In the genomic region with DNA sequence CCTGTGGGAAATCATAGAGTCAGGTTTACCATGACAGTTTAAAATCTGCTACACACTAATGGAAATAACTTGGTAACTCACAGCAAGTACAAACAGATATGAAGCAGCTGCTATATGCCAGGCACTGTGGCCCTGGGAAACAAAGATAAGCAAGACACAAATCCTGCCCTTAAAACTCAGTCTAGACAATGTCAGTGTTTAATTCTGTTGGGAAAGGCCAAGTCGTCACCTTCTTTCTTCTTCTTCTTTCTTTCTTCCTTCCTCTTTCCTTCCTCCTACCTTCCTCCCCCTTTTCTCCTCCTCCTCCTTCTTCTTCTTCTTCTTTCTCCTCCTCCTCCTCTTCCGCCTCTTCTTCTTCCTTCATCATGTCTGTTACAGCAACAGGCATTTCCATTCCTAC, we compare ENCODE assay signal across 1 cellular context.
TF ChIP-seq lines count a peak whose summit lies in the region.

No MANE protein-coding gene starts in this region.

TF ChIP-seq in HepG2, 621 proteins besides CTCF, POLR2A, EP300 and RAD21:
- TF ChIP-seq ZNF282 (IDR thresholded peaks at IDR 0.05; ENCODE audit: partially characterized antibody): no peak
- TF ChIP-seq KAT8 (CRISPR knock-in tag; IDR thresholded peaks at IDR 0.05): no peak
- TF ChIP-seq ZZZ3 (CRISPR knock-in tag; IDR thresholded peaks at IDR 0.05; ENCODE audit: borderline replicate concordance): no peak
- TF ChIP-seq, protein P1, sequence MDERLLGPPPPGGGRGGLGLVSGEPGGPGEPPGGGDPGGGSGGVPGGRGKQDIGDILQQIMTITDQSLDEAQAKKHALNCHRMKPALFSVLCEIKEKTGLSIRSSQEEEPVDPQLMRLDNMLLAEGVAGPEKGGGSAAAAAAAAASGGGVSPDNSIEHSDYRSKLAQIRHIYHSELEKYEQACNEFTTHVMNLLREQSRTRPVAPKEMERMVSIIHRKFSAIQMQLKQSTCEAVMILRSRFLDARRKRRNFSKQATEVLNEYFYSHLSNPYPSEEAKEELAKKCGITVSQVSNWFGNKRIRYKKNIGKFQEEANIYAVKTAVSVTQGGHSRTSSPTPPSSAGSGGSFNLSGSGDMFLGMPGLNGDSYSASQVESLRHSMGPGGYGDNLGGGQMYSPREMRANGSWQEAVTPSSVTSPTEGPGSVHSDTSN (CRISPR knock-in tag; IDR thresholded peaks at IDR 0.05): no peak
- no peak for TF ChIP-seq STAG1 (CRISPR knock-in tag; IDR thresholded peaks at IDR 0.05)
- TF ChIP-seq, protein P2, sequence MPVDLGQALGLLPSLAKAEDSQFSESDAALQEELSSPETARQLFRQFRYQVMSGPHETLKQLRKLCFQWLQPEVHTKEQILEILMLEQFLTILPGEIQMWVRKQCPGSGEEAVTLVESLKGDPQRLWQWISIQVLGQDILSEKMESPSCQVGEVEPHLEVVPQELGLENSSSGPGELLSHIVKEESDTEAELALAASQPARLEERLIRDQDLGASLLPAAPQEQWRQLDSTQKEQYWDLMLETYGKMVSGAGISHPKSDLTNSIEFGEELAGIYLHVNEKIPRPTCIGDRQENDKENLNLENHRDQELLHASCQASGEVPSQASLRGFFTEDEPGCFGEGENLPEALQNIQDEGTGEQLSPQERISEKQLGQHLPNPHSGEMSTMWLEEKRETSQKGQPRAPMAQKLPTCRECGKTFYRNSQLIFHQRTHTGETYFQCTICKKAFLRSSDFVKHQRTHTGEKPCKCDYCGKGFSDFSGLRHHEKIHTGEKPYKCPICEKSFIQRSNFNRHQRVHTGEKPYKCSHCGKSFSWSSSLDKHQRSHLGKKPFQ (CRISPR knock-in tag; IDR thresholded peaks at IDR 0.05; ENCODE audit: insufficient replicate concordance): no peak
- TF ChIP-seq ZNF772 (CRISPR knock-in tag; IDR thresholded peaks at IDR 0.05): no peak
- TF ChIP-seq, protein P3, sequence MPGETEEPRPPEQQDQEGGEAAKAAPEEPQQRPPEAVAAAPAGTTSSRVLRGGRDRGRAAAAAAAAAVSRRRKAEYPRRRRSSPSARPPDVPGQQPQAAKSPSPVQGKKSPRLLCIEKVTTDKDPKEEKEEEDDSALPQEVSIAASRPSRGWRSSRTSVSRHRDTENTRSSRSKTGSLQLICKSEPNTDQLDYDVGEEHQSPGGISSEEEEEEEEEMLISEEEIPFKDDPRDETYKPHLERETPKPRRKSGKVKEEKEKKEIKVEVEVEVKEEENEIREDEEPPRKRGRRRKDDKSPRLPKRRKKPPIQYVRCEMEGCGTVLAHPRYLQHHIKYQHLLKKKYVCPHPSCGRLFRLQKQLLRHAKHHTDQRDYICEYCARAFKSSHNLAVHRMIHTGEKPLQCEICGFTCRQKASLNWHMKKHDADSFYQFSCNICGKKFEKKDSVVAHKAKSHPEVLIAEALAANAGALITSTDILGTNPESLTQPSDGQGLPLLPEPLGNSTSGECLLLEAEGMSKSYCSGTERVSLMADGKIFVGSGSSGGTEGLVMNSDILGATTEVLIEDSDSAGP (CRISPR knock-in tag; IDR thresholded peaks at IDR 0.05; ENCODE audit: borderline replicate concordance): no peak
- no peak for TF ChIP-seq FOXK1 (CRISPR knock-in tag; IDR thresholded peaks at IDR 0.05; ENCODE audit: borderline replicate concordance, low read depth)
- no peak for TF ChIP-seq ZBTB3 (CRISPR knock-in tag; IDR thresholded peaks at IDR 0.05; ENCODE audit: borderline replicate concordance, low read depth)
- TF ChIP-seq ZFP62 (CRISPR knock-in tag; IDR thresholded peaks at IDR 0.05): no peak
